In the genomic region with DNA sequence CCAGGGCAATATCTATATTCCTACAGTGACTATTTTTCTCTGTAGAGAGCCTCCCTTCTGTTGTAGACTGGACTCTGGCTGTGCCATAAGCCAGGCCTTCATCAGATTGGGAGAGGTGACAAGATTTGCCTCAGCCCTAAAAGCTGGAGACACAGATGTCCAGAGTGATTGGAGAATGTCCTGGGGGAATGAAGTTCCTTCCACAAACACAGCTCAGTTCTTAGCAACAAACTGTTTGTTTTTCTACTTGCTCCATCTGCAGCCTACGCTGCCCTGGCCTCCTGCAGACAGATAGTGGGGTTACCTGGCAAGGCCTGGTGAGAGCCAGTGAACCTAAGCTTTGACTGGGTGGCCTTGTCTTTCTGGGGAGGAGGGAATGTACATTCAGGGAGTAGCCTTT, we compare ENCODE assay signal across 23 cellular contexts. TPM values are rescaled to one million over a fixed set of nuclear protein-coding genes. Genes with fewer than 3 reads are reported as not detected.
A peak's percentile ranks its signal among the peaks of the same experiment; 100 is the strongest.
DNase-seq lines count a peak whose midpoint lies in the region; ATAC-seq and TF ChIP-seq lines count a peak whose summit lies in the region.
"Had no signal": no experiment of that assay in that cellular context is flagged by ENCODE, and none has a peak within 500 bp of the region (broad histone marks: within the 10 kb centered on the region; RNA-seq: fewer than 3 reads in every experiment).

No MANE protein-coding gene starts in this region.

- intact Hi-C loops in mammary epithelial cell (cut with micrococcal nuclease) (no loop called here), esophagus squamous epithelium (cut with DNase I) (no loop called here)
- intact Hi-C loops in activated CD8-positive, alpha-beta T cell treated with anti-CD3 and anti-CD28 coated beads for 36 hours (cut with micrococcal nuclease): no loop called here

- H3K4me1 Mint-ChIP-seq in nephron progenitor cell: peaks cover 34% of the 10 kb centered on the region
- no peaks in the 10 kb centered on the region for H3K4me1 Mint-ChIP-seq in activated CD8-positive, alpha-beta T cell treated with anti-CD3 and anti-CD28 coated beads for 36 hours (ENCODE audit: low read depth)
- H3K4me1 Mint-ChIP-seq: CD4-positive, CD25-positive, alpha-beta regulatory T cell had no signal

- no peaks in the 10 kb centered on the region for H3K9me3 ChIP-seq in mammary epithelial cell (replicated peaks; ENCODE audit: insufficient read depth, low read length)
- H3K9me3 ChIP-seq in esophagus squamous epithelium: no peaks in the 10 kb centered on the region
- H3K9me3 ChIP-seq: BE2C, Peyer's patch had no signal

- no peaks in the 10 kb centered on the region for H4K20me1 ChIP-seq in mammary epithelial cell (ENCODE audit: insufficient read depth, low read length)

- WGBS in mammary epithelial cell (ENCODE audit: low coverage, missing lambda C conversion rate): 89% methylated on average over 1 of the region's 1 CpG
- WGBS in esophagus squamous epithelium, 2 donors: 88 to 100% methylated on average over 1 of the region's 1 CpG

- H3K4me3 Mint-ChIP-seq in nephron progenitor cell: peak overlapping the region; percentile 35
- H3K4me3 Mint-ChIP-seq in activated CD8-positive, alpha-beta T cell treated with anti-CD3 and anti-CD28 coated beads for 36 hours: no peak overlapping the region
- H3K4me3 Mint-ChIP-seq: CD4-positive, CD25-positive, alpha-beta regulatory T cell had no signal

- TF ChIP-seq CTCF in mammary epithelial cell (conservative IDR thresholded peaks at IDR 0.05 in 1 of 2, IDR thresholded peaks at IDR 0.05 in 1 of 2; ENCODE audit: extremely low read depth in 1 of 2, insufficient read depth in 1 of 2, low read depth in 1 of 2, low read length in 2 of 2) (no peak), esophagus squamous epithelium (IDR thresholded peaks at IDR 0.05) (no peak), nephron progenitor cell (IDR thresholded peaks at IDR 0.05) (no peak)
- TF ChIP-seq CTCF in activated CD8-positive, alpha-beta T cell treated with anti-CD3 and anti-CD28 coated beads for 36 hours (IDR thresholded peaks at IDR 0.05): no peak

- H3K27ac ChIP-seq in mammary epithelial cell (ENCODE audit: insufficient read depth, low read depth, low read length) (no peak overlapping the region), esophagus squamous epithelium (peak overlapping the region in 3 of 4 donors; percentile 37 to 88 (median 86))
- H3K27ac ChIP-seq: GM23248, Peyer's patch had no signal

- no peaks in the 10 kb centered on the region for H3K27me3 ChIP-seq in mammary epithelial cell (ENCODE audit: insufficient read depth, low read length)
- no peaks in the 10 kb centered on the region for H3K27me3 ChIP-seq in esophagus squamous epithelium
- H3K27me3 ChIP-seq: BE2C, Peyer's patch had no signal

- no peak overlapping the region for H3K4me2 ChIP-seq in mammary epithelial cell (ENCODE audit: insufficient read depth, low read depth, low read length)

- BruUV-seq in mammary epithelial cell (replicated peaks; lab: Mats Ljungman, UMichigan): no TSS peak

- POLR2A ChIA-PET in activated CD8-positive, alpha-beta T cell treated with anti-CD3 and anti-CD28 coated beads for 36 hours (lab: Charles Lee): no interaction called here

- peaks cover 2% of the 10 kb centered on the region for H3K27me3 Mint-ChIP-seq in nephron progenitor cell (ENCODE audit: low read depth, poor library complexity)
- no peaks in the 10 kb centered on the region for H3K27me3 Mint-ChIP-seq in activated CD8-positive, alpha-beta T cell treated with anti-CD3 and anti-CD28 coated beads for 36 hours
- H3K27me3 Mint-ChIP-seq: CD4-positive, CD25-positive, alpha-beta regulatory T cell had no signal

- peaks cover 12% of the 10 kb centered on the region for H3K36me3 Mint-ChIP-seq in nephron progenitor cell (ENCODE audit: low read depth)
- no peaks in the 10 kb centered on the region for H3K36me3 Mint-ChIP-seq in activated CD8-positive, alpha-beta T cell treated with anti-CD3 and anti-CD28 coated beads for 36 hours (ENCODE audit: low read depth)

- ATAC-seq in activated CD8-positive, alpha-beta T cell treated with anti-CD3 and anti-CD28 coated beads for 36 hours: no peak
- ATAC-seq in GM21737 (IDR thresholded peaks at IDR 0.05; ENCODE audit: unreplicated experiment): no peak

- DNase-seq in T47D (ENCODE audit: low read depth in 1 of 2, low spot score in 1 of 2) (peak; percentile 44 to 79), mammary epithelial cell (no peak), esophagus squamous epithelium (lab: John Stamatoyannopoulos, UW) (no peak), nephron progenitor cell (no peak), UCSD-AML1 (lab: John Stamatoyannopoulos, UW; ENCODE audit: unreplicated experiment) (no peak), dedifferentiated amniotic fluid mesenchymal stem cell (ENCODE audit: extremely low spot score) (no peak)
- no peak for DNase-seq in activated CD8-positive, alpha-beta T cell treated with anti-CD3 and anti-CD28 coated beads for 36 hours
- DNase-seq: BE2C; CD4-positive, CD25-positive, alpha-beta regulatory T cell; COR-L47; GDM1; GM23248; HCEC 1CT; Kasumi-1; MM.1S; NCI-H1092; NCI-H1436 treated with DMSO at 0.1 percent for 48 hours; NCI-H2029; NCI-H345; NCI-H526 treated with DMSO at 0.1 percent for 48 hours; Peyer's patch; Right ventricle myocardium superior had no signal

- H3K27ac Mint-ChIP-seq in nephron progenitor cell: peak overlapping the region; percentile 95
- H3K27ac Mint-ChIP-seq in activated CD8-positive, alpha-beta T cell treated with anti-CD3 and anti-CD28 coated beads for 36 hours: no peak overlapping the region

- in situ Hi-C loops in T47D (cut with HindIII; ENCODE audit: low pct_unique_long_range_greater_than_20kb, low sequenced_read_pairs): no loop called here
- in situ Hi-C loops in mammary epithelial cell (cut with MboI; ENCODE audit: low sequenced_read_pairs in 2 of 2): no loop called here

- no peak overlapping the region for H2AFZ ChIP-seq in mammary epithelial cell (ENCODE audit: low read depth, low read length)
- H2AFZ ChIP-seq: GM23248 had no signal

- no peak overlapping the region for H3K4me3 ChIP-seq in mammary epithelial cell (replicated peaks in 1 of 3; ENCODE audit: insufficient read depth in 1 of 3, low read depth in 2 of 3, low read length in 3 of 3)
- H3K4me3 ChIP-seq in esophagus squamous epithelium: no peak overlapping the region
- H3K4me3 ChIP-seq: GM23248, Peyer's patch had no signal

- H3K36me3 ChIP-seq in mammary epithelial cell (ENCODE audit: insufficient read depth, low read length) (peaks cover 6% of the 10 kb centered on the region), esophagus squamous epithelium (peaks cover 0 to 52% (median 12%) of the 10 kb centered on the region in 3 donors)
- H3K36me3 ChIP-seq: BE2C had no signal

- dilution Hi-C loops in mammary epithelial cell (cut with HindIII; ENCODE audit: low sequenced_read_pairs): no loop called here

- TF ChIP-seq POLR2A in esophagus squamous epithelium (IDR thresholded peaks at IDR 0.05): no peak

- peaks cover 44% of the 10 kb centered on the region for H3K4me1 ChIP-seq in mammary epithelial cell (ENCODE audit: insufficient read depth, low read length)
- H3K4me1 ChIP-seq in esophagus squamous epithelium: peaks cover 14 to 80% (median 20%) of the 10 kb centered on the region in 3 donors

- H3K9ac ChIP-seq in mammary epithelial cell (ENCODE audit: insufficient read depth, low read length): no peak overlapping the region
- H3K9ac ChIP-seq: GM23248 had no signal

- no peaks in the 10 kb centered on the region for H3K9me3 Mint-ChIP-seq in nephron progenitor cell
- no peaks in the 10 kb centered on the region for H3K9me3 Mint-ChIP-seq in activated CD8-positive, alpha-beta T cell treated with anti-CD3 and anti-CD28 coated beads for 36 hours
- H3K9me3 Mint-ChIP-seq: CD4-positive, CD25-positive, alpha-beta regulatory T cell had no signal

- H3K79me2 ChIP-seq in mammary epithelial cell (ENCODE audit: insufficient read depth, low read length): no peaks in the 10 kb centered on the region

- CTCF ChIA-PET in mammary epithelial cell (lab: Charles Lee; ENCODE audit: low non-redundant PET): no interaction called here
- CTCF ChIA-PET in activated CD8-positive, alpha-beta T cell treated with anti-CD3 and anti-CD28 coated beads for 36 hours (lab: Charles Lee): interaction anchor here (1.0 to 2.4 kb wide), 3 partner anchors 12 to 152 kb away, joined by 3 to 17 read pairs (median 5); no protein-coding TSS in a partner anchor

RNA-seq across cellular contexts. Expression of a gene that starts 29.9 kb away (rescaled TPM):
- total RNA-seq in mammary epithelial cell (10 to 100 TPM; 22.7 to 25.5 TPM), esophagus squamous epithelium (10 to 100 TPM; 15.0 to 30.3 (median 17.3) TPM)
- 12.1 TPM for polyA plus RNA-seq in mammary epithelial cell
- 43.2 TPM for polyA minus RNA-seq in mammary epithelial cell
- total RNA-seq in activated CD8-positive, alpha-beta T cell treated with anti-CD3 and anti-CD28 coated beads for 36 hours: 10 to 100 TPM; 27.2 to 29.5 TPM

RNA-seq across cellular contexts. Expression of a gene that starts 41.8 kb away (rescaled TPM):
- total RNA-seq in mammary epithelial cell (10 to 100 TPM; 43.3 to 59.0 TPM), esophagus squamous epithelium (10 to 100 TPM; 18.1 to 41.8 (median 32.8) TPM)
- 7.0 TPM for polyA plus RNA-seq in mammary epithelial cell
- polyA minus RNA-seq in mammary epithelial cell: 14.2 TPM
- 1 to 10 TPM; 1.0 to 1.5 TPM for total RNA-seq in activated CD8-positive, alpha-beta T cell treated with anti-CD3 and anti-CD28 coated beads for 36 hours

Comparison
In these comparisons a context has a peak if more than half of its experiments do, and no peak if none do; other contexts are left out.
1. DNase-seq: peak in T47D (2 of 2); none in mammary epithelial cell (single experiment), esophagus squamous epithelium (single experiment), nephron progenitor cell (single experiment), activated CD8-positive, alpha-beta T cell treated with anti-CD3 and anti-CD28 coated beads for 36 hours (single experiment), UCSD-AML1 (single experiment) and dedifferentiated amniotic fluid mesenchymal stem cell (single experiment).
2. RNA of a gene that starts 41.8 kb away (total RNA-seq): 43.3 to 59.0 TPM in mammary epithelial cell and 18.1 to 41.8 TPM in esophagus squamous epithelium; 1.0 to 1.5 TPM in activated CD8-positive, alpha-beta T cell treated with anti-CD3 and anti-CD28 coated beads for 36 hours; every median in the first group is over 4 times any median in the second.